In genomic region chr3:119292666-119293065, GRCh38 we compare ENCODE assay signal across 9 cellular contexts. TPM values are rescaled to one million over a fixed set of nuclear protein-coding genes. Genes with fewer than 3 reads are reported as not detected.
A peak's percentile ranks its signal among the peaks of the same experiment; 100 is the strongest.
DNase-seq lines count a peak whose midpoint lies in the region; ATAC-seq and TF ChIP-seq lines count a peak whose summit lies in the region.
"Had no signal": no experiment of that assay in that cellular context is flagged by ENCODE, and none has a peak within 500 bp of the region (broad histone marks: within the 10 kb centered on the region; RNA-seq: fewer than 3 reads in every experiment).

No MANE protein-coding gene starts in this region.

- DNase-seq in CD8-positive, alpha-beta memory T cell = peak in 1 of 5 donors; percentile 37
- DNase-seq in Jurkat, Clone E6-1 (ENCODE audit: low read depth, low spot score) = peak; percentile 32
- no peak for DNase-seq in activated naive CD8-positive, alpha-beta T cell treated with anti-CD3 and anti-CD28 coated beads, Interleukin-2, amount 50 U/mL, for 24 hours
- DNase-seq in osteocyte (ENCODE audit: extremely low spot score, unreplicated experiment) = no peak
- no peak for DNase-seq in lower leg skin (ENCODE audit: low spot score in 2 of 2)
- DNase-seq in CD1c-positive myeloid dendritic cell (ENCODE audit: extremely low spot score) = no peak
- DNase-seq: DMS 273 treated with DMSO at 0.1 percent for 48 hours, NCI-H187 treated with DMSO at 0.1 percent for 48 hours had no signal

- H3K4me3 Mint-ChIP-seq in CD8-positive, alpha-beta memory T cell = peak overlapping the region; percentile 59 to 96 (median 94)
- H3K4me3 Mint-ChIP-seq in activated naive CD8-positive, alpha-beta T cell treated with anti-CD3 and anti-CD28 coated beads, Interleukin-2, amount 50 U/mL, for 24 hours = peak overlapping the region; percentile 89
- H3K4me3 Mint-ChIP-seq in osteocyte (ENCODE audit: unreplicated experiment) = peak overlapping the region; percentile 90

- 92 to 93% methylated on average over 4 of the region's 4 CpGs for WGBS in lower leg skin, 2 donors

- no peak for ATAC-seq in activated naive CD8-positive, alpha-beta T cell treated with anti-CD3 and anti-CD28 coated beads, Interleukin-2, amount 50 U/mL, for 24 hours
- ATAC-seq in esophagus mucosa = no peak

- H3K4me1 ChIP-seq in CD8-positive, alpha-beta memory T cell (ENCODE audit: insufficient read depth, low read length) = peaks cover 32% of the 10 kb centered on the region

- intact Hi-C loops in lower leg skin (cut with DNase I; ENCODE audit: low total_unique reads) = no loop called here

- no peaks in the 10 kb centered on the region for H3K27me3 ChIP-seq in CD8-positive, alpha-beta memory T cell (ENCODE audit: insufficient read depth, low read length, poor library complexity, severe bottlenecking)

- H3K36me3 Mint-ChIP-seq in CD8-positive, alpha-beta memory T cell = peaks cover 6 to 10% (median 8%) of the 10 kb centered on the region in 3 donors
- peaks cover 8% of the 10 kb centered on the region for H3K36me3 Mint-ChIP-seq in activated naive CD8-positive, alpha-beta T cell treated with anti-CD3 and anti-CD28 coated beads, Interleukin-2, amount 50 U/mL, for 24 hours (ENCODE audit: low read depth)
- peaks cover 10% of the 10 kb centered on the region for H3K36me3 Mint-ChIP-seq in osteocyte (ENCODE audit: unreplicated experiment)

- no peaks in the 10 kb centered on the region for H3K36me3 ChIP-seq in CD8-positive, alpha-beta memory T cell (ENCODE audit: insufficient read depth, low read length)

- H3K9me3 ChIP-seq in CD8-positive, alpha-beta memory T cell (ENCODE audit: low read length) = no peaks in the 10 kb centered on the region

- no peak for TF ChIP-seq CTCF in osteocyte (IDR thresholded peaks at IDR 0.05)
- TF ChIP-seq CTCF in lower leg skin (IDR thresholded peaks at IDR 0.05) = no peak

- POLR2A ChIA-PET in CD8-positive, alpha-beta memory T cell (lab: Charles Lee) = interaction anchor here (1.1 to 3.1 kb wide), 2 partner anchors 30 to 171 kb away, joined by 3 to 19 read pairs; partner anchors contain the start of gene TMEM39A

- peaks cover 0 to 7% of the 10 kb centered on the region in 2 donors for H3K27me3 Mint-ChIP-seq in CD8-positive, alpha-beta memory T cell
- H3K27me3 Mint-ChIP-seq in activated naive CD8-positive, alpha-beta T cell treated with anti-CD3 and anti-CD28 coated beads, Interleukin-2, amount 50 U/mL, for 24 hours = peaks cover 3% of the 10 kb centered on the region
- H3K27me3 Mint-ChIP-seq in osteocyte (ENCODE audit: unreplicated experiment) = no peaks in the 10 kb centered on the region

- no peak for TF ChIP-seq POLR2A in lower leg skin (IDR thresholded peaks at IDR 0.05)

- peak overlapping the region; percentile 86 for H3K4me3 ChIP-seq in CD8-positive, alpha-beta memory T cell (ENCODE audit: low read length)
- no peak overlapping the region for H3K4me3 ChIP-seq in Jurkat, Clone E6-1 (ENCODE audit: low read length)
- H3K4me3 ChIP-seq in lower leg skin (ENCODE audit: low read depth, poor library complexity, severe bottlenecking) = no peak overlapping the region

- H3K4me1 Mint-ChIP-seq in CD8-positive, alpha-beta memory T cell = peaks cover 39 to 51% (median 42%) of the 10 kb centered on the region in 3 donors
- H3K4me1 Mint-ChIP-seq in activated naive CD8-positive, alpha-beta T cell treated with anti-CD3 and anti-CD28 coated beads, Interleukin-2, amount 50 U/mL, for 24 hours = peaks cover 46% of the 10 kb centered on the region
- H3K4me1 Mint-ChIP-seq in osteocyte (ENCODE audit: unreplicated experiment) = peaks cover 31% of the 10 kb centered on the region

- peak overlapping the region; percentile 95 to 100 (median 98) for H3K27ac Mint-ChIP-seq in CD8-positive, alpha-beta memory T cell
- H3K27ac Mint-ChIP-seq in activated naive CD8-positive, alpha-beta T cell treated with anti-CD3 and anti-CD28 coated beads, Interleukin-2, amount 50 U/mL, for 24 hours = peak overlapping the region; percentile 92
- H3K27ac Mint-ChIP-seq in osteocyte (ENCODE audit: unreplicated experiment) = peak overlapping the region; percentile 81

- peaks cover 3 to 9% (median 7%) of the 10 kb centered on the region in 5 donors for H3K9me3 Mint-ChIP-seq in CD8-positive, alpha-beta memory T cell
- peaks cover 9% of the 10 kb centered on the region for H3K9me3 Mint-ChIP-seq in activated naive CD8-positive, alpha-beta T cell treated with anti-CD3 and anti-CD28 coated beads, Interleukin-2, amount 50 U/mL, for 24 hours
- H3K9me3 Mint-ChIP-seq in osteocyte (ENCODE audit: unreplicated experiment) = peaks cover 9% of the 10 kb centered on the region

- H3K27ac ChIP-seq in CD8-positive, alpha-beta memory T cell (ENCODE audit: low read depth, low read length) = no peak overlapping the region

- CTCF ChIA-PET in CD8-positive, alpha-beta memory T cell (lab: Charles Lee) = interaction anchor here (1.0 to 2.6 kb wide), 4 partner anchors 13 to 60 kb away, joined by 3 to 18 read pairs (median 4); partner anchors contain the start of gene B4GALT4

RNA-seq across cellular contexts. Expression of gene ARHGAP31, which starts 1.5 kb away (rescaled TPM):
- total RNA-seq in CD8-positive, alpha-beta memory T cell = 10 to 100 TPM; 24.2 to 25.8 TPM
- 3.4 TPM for polyA plus RNA-seq in CD8-positive, alpha-beta memory T cell
- 1.7 TPM for polyA plus RNA-seq in Jurkat, Clone E6-1 (2012; ENCODE audit: insufficient read depth, insufficient read length)
- total RNA-seq in osteocyte (49.7 and 51.0 TPM in 2 replicates), lower leg skin (10 to 100 TPM; 21.8 to 48.7 (median 22.9) TPM), esophagus mucosa (4.3 TPM)

RNA-seq across cellular contexts. Expression of gene B4GALT4, which starts 52.0 kb away (rescaled TPM):
- total RNA-seq in CD8-positive, alpha-beta memory T cell = 10 to 100 TPM; 17.9 to 18.0 TPM
- polyA plus RNA-seq in CD8-positive, alpha-beta memory T cell = 10.6 TPM
- 8.5 TPM for polyA plus RNA-seq in Jurkat, Clone E6-1 (2012; ENCODE audit: insufficient read depth, insufficient read length)
- total RNA-seq in osteocyte (21.7 and 21.8 TPM in 2 replicates), lower leg skin (10 to 100 TPM; 23.1 to 44.4 (median 38.2) TPM), esophagus mucosa (15.8 TPM)
